In the genomic region with DNA sequence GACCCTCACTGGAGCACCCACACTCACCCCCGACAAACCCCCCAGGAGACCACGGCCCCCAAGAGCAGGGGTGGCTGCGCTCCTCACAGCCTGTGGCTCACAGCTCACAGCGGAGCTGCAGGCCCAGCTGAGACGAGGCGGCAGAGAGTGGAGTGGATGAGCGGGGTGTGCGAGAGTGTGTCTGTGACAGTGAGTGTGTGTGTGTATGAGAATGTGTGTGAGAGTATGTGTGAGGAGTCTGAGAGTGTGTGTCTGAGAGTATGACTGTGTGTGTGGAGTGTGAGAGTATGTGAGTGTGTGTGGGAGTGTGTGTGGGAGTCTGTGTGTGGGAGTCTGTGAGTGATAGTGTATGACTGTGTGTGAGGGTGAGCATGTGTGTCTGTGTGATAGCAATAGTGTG, we compare ENCODE assay signal across 1 cellular context.
TF ChIP-seq lines count a peak whose summit lies in the region.

No MANE protein-coding gene starts in this region.

TF ChIP-seq in HepG2, 621 proteins besides CTCF, POLR2A, EP300 and RAD21 (continued from another document and continues in another):
- TF ChIP-seq, protein P1, sequence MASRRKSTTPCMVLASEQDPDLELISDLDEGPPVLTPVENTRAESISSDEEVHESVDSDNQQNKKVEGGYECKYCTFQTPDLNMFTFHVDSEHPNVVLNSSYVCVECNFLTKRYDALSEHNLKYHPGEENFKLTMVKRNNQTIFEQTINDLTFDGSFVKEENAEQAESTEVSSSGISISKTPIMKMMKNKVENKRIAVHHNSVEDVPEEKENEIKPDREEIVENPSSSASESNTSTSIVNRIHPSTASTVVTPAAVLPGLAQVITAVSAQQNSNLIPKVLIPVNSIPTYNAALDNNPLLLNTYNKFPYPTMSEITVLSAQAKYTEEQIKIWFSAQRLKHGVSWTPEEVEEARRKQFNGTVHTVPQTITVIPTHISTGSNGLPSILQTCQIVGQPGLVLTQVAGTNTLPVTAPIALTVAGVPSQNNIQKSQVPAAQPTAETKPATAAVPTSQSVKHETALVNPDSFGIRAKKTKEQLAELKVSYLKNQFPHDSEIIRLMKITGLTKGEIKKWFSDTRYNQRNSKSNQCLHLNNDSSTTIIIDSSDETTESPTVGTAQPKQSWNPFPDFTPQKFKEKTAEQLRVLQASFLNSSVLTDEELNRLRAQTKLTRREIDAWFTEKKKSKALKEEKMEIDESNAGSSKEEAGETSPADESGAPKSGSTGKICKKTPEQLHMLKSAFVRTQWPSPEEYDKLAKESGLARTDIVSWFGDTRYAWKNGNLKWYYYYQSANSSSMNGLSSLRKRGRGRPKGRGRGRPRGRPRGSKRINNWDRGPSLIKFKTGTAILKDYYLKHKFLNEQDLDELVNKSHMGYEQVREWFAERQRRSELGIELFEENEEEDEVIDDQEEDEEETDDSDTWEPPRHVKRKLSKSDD (CRISPR knock-in tag; IDR thresholded peaks at IDR 0.05; ENCODE audit: low read depth) = 0 out of 2 replicates have a peak, but pooled peaks have one; percentile 22
- TF ChIP-seq ZNF431 (CRISPR knock-in tag; IDR thresholded peaks at IDR 0.05; ENCODE audit: borderline replicate concordance, low read depth) (peak; percentile 46; the same call in 1 of the 2 replicates), ZMYM3 (CRISPR knock-in tag; IDR thresholded peaks at IDR 0.05) (no peak), THAP8 (CRISPR knock-in tag; IDR thresholded peaks at IDR 0.05; ENCODE audit: borderline replicate concordance) (no peak), IKZF1 (IDR thresholded peaks at IDR 0.05) (0 out of 2 replicates have a peak, but pooled peaks have one; percentile 72), ZIK1 (CRISPR knock-in tag; IDR thresholded peaks at IDR 0.05; ENCODE audit: borderline replicate concordance, low read depth) (no peak), SP1 (IDR thresholded peaks at IDR 0.05) (peak; percentile 69; the same call in 1 of the 2 replicates), SP1 (CRISPR knock-in tag; IDR thresholded peaks at IDR 0.05) (no peak), ZNF614 (CRISPR knock-in tag; IDR thresholded peaks at IDR 0.05; ENCODE audit: borderline replicate concordance) (no peak), SKI (IDR thresholded peaks at IDR 0.05; ENCODE audit: partially characterized antibody) (peak; percentile 29), RELA (CRISPR knock-in tag; IDR thresholded peaks at IDR 0.05) (no peak), ARNT (IDR thresholded peaks at IDR 0.05) (0 out of 2 replicates have a peak, but pooled peaks have one; percentile 32), MYNN (CRISPR knock-in tag; IDR thresholded peaks at IDR 0.05; ENCODE audit: low read depth) (no peak), BRD4 (CRISPR knock-in tag; IDR thresholded peaks at IDR 0.05) (peak; percentile 93), NFKB2 (CRISPR knock-in tag; IDR thresholded peaks at IDR 0.05; ENCODE audit: borderline replicate concordance) (0 out of 2 replicates have a peak, but pooled peaks have one; percentile 1), HDAC6 (IDR thresholded peaks at IDR 0.05; ENCODE audit: low read depth, low read length) (no peak), HNRNPUL1 (IDR thresholded peaks at IDR 0.05; ENCODE audit: low read depth, low read length) (no peak), ZNF350 (CRISPR knock-in tag; IDR thresholded peaks at IDR 0.05; ENCODE audit: borderline replicate concordance, low read depth) (no peak), ZNF567 (CRISPR knock-in tag; IDR thresholded peaks at IDR 0.05; ENCODE audit: borderline replicate concordance) (no peak), ZNF451 (CRISPR knock-in tag; IDR thresholded peaks at IDR 0.05) (no peak), ZFP41 (CRISPR knock-in tag; IDR thresholded peaks at IDR 0.05; ENCODE audit: borderline replicate concordance) (0 out of 2 replicates have a peak, but pooled peaks have one; percentile 24), ZSCAN31 (CRISPR knock-in tag; IDR thresholded peaks at IDR 0.05; ENCODE audit: low read depth) (no peak; the same call in 1 of the 2 replicates), ZNF547 (CRISPR knock-in tag; IDR thresholded peaks at IDR 0.05) (no peak), BRF2 (CRISPR knock-in tag; IDR thresholded peaks at IDR 0.05) (no peak), BORCS8-MEF2B (CRISPR knock-in tag; IDR thresholded peaks at IDR 0.05) (no peak; the same call in 1 of the 2 replicates), ZFX (CRISPR knock-in tag; IDR thresholded peaks at IDR 0.05; ENCODE audit: low read depth) (peak; percentile 15; the same call in 1 of the 2 replicates), RARG (CRISPR knock-in tag; IDR thresholded peaks at IDR 0.05; ENCODE audit: low read depth) (no peak), ZBTB40 (IDR thresholded peaks at IDR 0.05) (peak; percentile 42; the same call in 1 of the 2 replicates), ZBTB40 (CRISPR knock-in tag; IDR thresholded peaks at IDR 0.05) (no peak), CEBPG (CRISPR knock-in tag; IDR thresholded peaks at IDR 0.05) (no peak), ZNF180 (CRISPR knock-in tag; IDR thresholded peaks at IDR 0.05; ENCODE audit: borderline replicate concordance, low read depth) (no peak), ZSCAN20 (CRISPR knock-in tag; IDR thresholded peaks at IDR 0.05; ENCODE audit: borderline replicate concordance) (no peak), ZNF282 (IDR thresholded peaks at IDR 0.05; ENCODE audit: partially characterized antibody) (peak; percentile 37), ARID3A (IDR thresholded peaks at IDR 0.05; ENCODE audit: low read depth, low read length) (no peak), TAF1 (CRISPR knock-in tag; IDR thresholded peaks at IDR 0.05) (0 out of 2 replicates have a peak, but pooled peaks have one; percentile 7), ZNF749 (CRISPR knock-in tag; IDR thresholded peaks at IDR 0.05; ENCODE audit: borderline replicate concordance) (no peak), SIX1 (CRISPR knock-in tag; IDR thresholded peaks at IDR 0.05; ENCODE audit: borderline replicate concordance) (no peak), DR1 (CRISPR knock-in tag; IDR thresholded peaks at IDR 0.05) (no peak), NFYC (CRISPR knock-in tag; IDR thresholded peaks at IDR 0.05) (no peak), NFE2L2 (IDR thresholded peaks at IDR 0.05; ENCODE audit: low read length) (no peak), KDM5A (IDR thresholded peaks at IDR 0.05; ENCODE audit: borderline replicate concordance, low read length) (no peak; the same call in 1 of the 2 replicates), ZC3H4 (CRISPR knock-in tag; IDR thresholded peaks at IDR 0.05; ENCODE audit: borderline replicate concordance) (no peak), MAFG (CRISPR knock-in tag; IDR thresholded peaks at IDR 0.05) (no peak)
- TF ChIP-seq, protein P2, sequence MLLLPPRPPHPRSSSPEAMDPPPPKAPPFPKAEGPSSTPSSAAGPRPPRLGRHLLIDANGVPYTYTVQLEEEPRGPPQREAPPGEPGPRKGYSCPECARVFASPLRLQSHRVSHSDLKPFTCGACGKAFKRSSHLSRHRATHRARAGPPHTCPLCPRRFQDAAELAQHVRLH (CRISPR knock-in tag; IDR thresholded peaks at IDR 0.05; ENCODE audit: borderline replicate concordance, low read depth) = no peak
- TF ChIP-seq, protein P3, sequence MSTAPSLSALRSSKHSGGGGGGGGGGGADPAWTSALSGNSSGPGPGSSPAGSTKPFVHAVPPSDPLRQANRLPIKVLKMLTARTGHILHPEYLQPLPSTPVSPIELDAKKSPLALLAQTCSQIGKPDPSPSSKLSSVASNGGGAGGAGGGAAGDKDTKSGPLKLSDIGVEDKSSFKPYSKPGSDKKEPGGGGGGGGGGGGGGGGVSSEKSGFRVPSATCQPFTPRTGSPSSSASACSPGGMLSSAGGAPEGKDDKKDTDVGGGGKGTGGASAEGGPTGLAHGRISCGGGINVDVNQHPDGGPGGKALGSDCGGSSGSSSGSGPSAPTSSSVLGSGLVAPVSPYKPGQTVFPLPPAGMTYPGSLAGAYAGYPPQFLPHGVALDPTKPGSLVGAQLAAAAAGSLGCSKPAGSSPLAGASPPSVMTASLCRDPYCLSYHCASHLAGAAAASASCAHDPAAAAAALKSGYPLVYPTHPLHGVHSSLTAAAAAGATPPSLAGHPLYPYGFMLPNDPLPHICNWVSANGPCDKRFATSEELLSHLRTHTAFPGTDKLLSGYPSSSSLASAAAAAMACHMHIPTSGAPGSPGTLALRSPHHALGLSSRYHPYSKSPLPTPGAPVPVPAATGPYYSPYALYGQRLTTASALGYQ (CRISPR knock-in tag; IDR thresholded peaks at IDR 0.05) = no peak
- TF ChIP-seq, protein P4, sequence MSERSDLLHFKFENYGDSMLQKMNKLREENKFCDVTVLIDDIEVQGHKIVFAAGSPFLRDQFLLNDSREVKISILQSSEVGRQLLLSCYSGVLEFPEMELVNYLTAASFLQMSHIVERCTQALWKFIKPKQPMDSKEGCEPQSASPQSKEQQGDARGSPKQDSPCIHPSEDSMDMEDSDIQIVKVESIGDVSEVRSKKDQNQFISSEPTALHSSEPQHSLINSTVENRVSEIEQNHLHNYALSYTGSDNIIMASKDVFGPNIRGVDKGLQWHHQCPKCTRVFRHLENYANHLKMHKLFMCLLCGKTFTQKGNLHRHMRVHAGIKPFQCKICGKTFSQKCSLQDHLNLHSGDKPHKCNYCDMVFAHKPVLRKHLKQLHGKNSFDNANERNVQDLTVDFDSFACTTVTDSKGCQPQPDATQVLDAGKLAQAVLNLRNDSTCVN (CRISPR knock-in tag; IDR thresholded peaks at IDR 0.05; ENCODE audit: borderline replicate concordance) = no peak
